ENCODE assay signal across 21 cellular contexts in the genomic region with DNA sequence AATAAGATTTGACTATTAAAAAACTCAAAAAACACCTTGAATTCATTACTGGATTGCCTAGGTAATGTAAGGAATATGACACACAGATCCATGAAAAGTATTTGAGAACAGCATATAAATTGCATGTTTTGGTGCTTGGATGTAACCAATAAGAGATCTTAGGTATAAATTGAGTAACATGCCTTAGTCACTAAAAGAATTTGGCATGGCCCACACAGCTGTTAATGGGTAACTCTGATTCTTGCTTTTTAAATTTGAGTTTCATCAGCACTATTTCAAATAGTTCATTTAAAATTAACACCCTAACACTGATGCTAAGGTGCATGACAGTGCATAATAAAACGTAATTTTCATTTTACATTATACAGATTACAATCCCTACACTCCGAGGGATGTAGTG.
DNase-seq lines count a peak whose midpoint lies in the region; ATAC-seq, FAIRE-seq and TF ChIP-seq lines count a peak whose summit lies in the region.
"Had no signal": no experiment of that assay in that cellular context is flagged by ENCODE, and none has a peak within 500 bp of the region (broad histone marks: within the 10 kb centered on the region; RNA-seq: fewer than 3 reads in every experiment).

No MANE protein-coding gene starts in this region.

- H2AK5ac ChIP-seq in mesenchymal stem cell (ENCODE audit: low read length, severe bottlenecking): no peak overlapping the region

- no peak overlapping the region for H4K8ac ChIP-seq in mesenchymal stem cell (ENCODE audit: low read length)

- H3K23ac ChIP-seq in mesenchymal stem cell (ENCODE audit: low read length in 2 of 2): no peak overlapping the region

- H3K36me3 Mint-ChIP-seq in astrocyte (ENCODE audit: low read depth, unreplicated experiment): no peaks in the 10 kb centered on the region
- H3K36me3 Mint-ChIP-seq: CD4-positive, alpha-beta memory T cell had no signal

- H3K4me1 ChIP-seq in liver (ENCODE audit: control insufficient read depth in 4 of 4, insufficient read depth in 4 of 4, low read length in 3 of 4): peaks cover 0 to 9% (median 4%) of the 10 kb centered on the region in 4 donors
- H3K4me1 ChIP-seq in HepG2 (ENCODE audit: insufficient read depth, low read length): no peaks in the 10 kb centered on the region
- H3K4me1 ChIP-seq in astrocyte (ENCODE audit: insufficient read depth, low read length): no peaks in the 10 kb centered on the region
- peaks cover 0 to 11% (median 4%) of the 10 kb centered on the region in 4 donors for H3K4me1 ChIP-seq in right lobe of liver
- H3K4me1 ChIP-seq in mesenchymal stem cell (ENCODE audit: control insufficient read depth, insufficient read depth, low read depth, low read length): no peaks in the 10 kb centered on the region
- H3K4me1 ChIP-seq: A549 had no signal

- ATAC-seq in HepG2: no peak
- ATAC-seq in right lobe of liver: peak; percentile 76 to 89 (median 84)
- ATAC-seq in HG02642 (IDR thresholded peaks at IDR 0.05; ENCODE audit: poor library complexity, unreplicated experiment): no peak
- ATAC-seq: A549, HCT116 had no signal

- BruUV-seq in HepG2 (replicated peaks; lab: Mats Ljungman, UMichigan): no TSS peak

- H3K9me3 Mint-ChIP-seq in astrocyte (ENCODE audit: unreplicated experiment): no peaks in the 10 kb centered on the region
- H3K9me3 Mint-ChIP-seq: H9 had no signal

- H3K4me2 ChIP-seq in HepG2 (ENCODE audit: low read depth, low read length) (no peak overlapping the region), astrocyte (ENCODE audit: low read length) (no peak overlapping the region), mesenchymal stem cell (ENCODE audit: low read length, poor library complexity, severe bottlenecking) (no peak overlapping the region)
- H3K4me2 ChIP-seq: A549 had no signal

- no peak overlapping the region for H3K9ac ChIP-seq in liver (ENCODE audit: low read depth in 1 of 2, low read length in 2 of 2)
- no peak overlapping the region for H3K9ac ChIP-seq in HepG2 (ENCODE audit: insufficient read depth, low read depth, low read length)
- H3K9ac ChIP-seq in astrocyte (ENCODE audit: low read length): no peak overlapping the region
- H3K9ac ChIP-seq in mesenchymal stem cell (ENCODE audit: low read length): no peak overlapping the region
- H3K9ac ChIP-seq: GM23248 had no signal

- intact Hi-C loops in HepG2 (cut with micrococcal nuclease; ENCODE audit: unreplicated experiment): no loop called here
- intact Hi-C loops in right lobe of liver (cut with DNase I): no loop called here

- H3K27ac Mint-ChIP-seq in astrocyte (ENCODE audit: unreplicated experiment): no peak overlapping the region
- H3K27ac Mint-ChIP-seq: CD4-positive, alpha-beta memory T cell had no signal

- H3K4me3 ChIP-seq in liver (ENCODE audit: low read depth in 1 of 3, low read length in 3 of 3) (no peak overlapping the region), HepG2 (replicated peaks in 1 of 3; ENCODE audit: insufficient read depth in 1 of 3, low read depth in 2 of 3, low read length in 3 of 3) (no peak overlapping the region), astrocyte (ENCODE audit: insufficient read depth, low read depth, low read length) (no peak overlapping the region), right lobe of liver (no peak overlapping the region), MG63 (no peak overlapping the region), mesenchymal stem cell (ENCODE audit: insufficient read depth in 1 of 2, low read depth in 1 of 2, low read length in 2 of 2) (no peak overlapping the region)
- H3K4me3 ChIP-seq: A549, GM23248 had no signal

- no peaks in the 10 kb centered on the region for H4K20me1 ChIP-seq in HepG2 (ENCODE audit: insufficient read depth, low read length)
- H4K20me1 ChIP-seq in astrocyte (ENCODE audit: insufficient read depth, low read length): no peaks in the 10 kb centered on the region

- H2BK12ac ChIP-seq in mesenchymal stem cell (ENCODE audit: low read length in 2 of 2): no peak overlapping the region

- H3K9me3 ChIP-seq in liver (ENCODE audit: control insufficient read depth in 4 of 4, low read length in 3 of 4) (no peaks in the 10 kb centered on the region), HepG2 (ENCODE audit: low read length) (no peaks in the 10 kb centered on the region), astrocyte (ENCODE audit: insufficient read depth, low read depth, low read length) (no peaks in the 10 kb centered on the region), right lobe of liver (no peaks in the 10 kb centered on the region), MG63 (no peaks in the 10 kb centered on the region), mesenchymal stem cell (ENCODE audit: control insufficient read depth, low read length) (no peaks in the 10 kb centered on the region)
- H3K9me3 ChIP-seq: A549 had no signal

- H2BK120ac ChIP-seq in mesenchymal stem cell (ENCODE audit: low read depth, low read length): no peak overlapping the region

- no peaks in the 10 kb centered on the region for H3K79me1 ChIP-seq in mesenchymal stem cell (replicated peaks; ENCODE audit: low read length, poor library complexity, severe bottlenecking)

- H3K4me3 Mint-ChIP-seq in astrocyte (ENCODE audit: unreplicated experiment): no peak overlapping the region
- H3K4me3 Mint-ChIP-seq: CD4-positive, alpha-beta memory T cell had no signal

- in situ Hi-C loops in HepG2 (cut with HindIII; ENCODE audit: extremely low pct_ligation_motif_present, low pct_unique_long_range_greater_than_20kb): no loop called here

- H3K14ac ChIP-seq in mesenchymal stem cell (ENCODE audit: low read length in 2 of 2): no peak overlapping the region

- H3K79me2 ChIP-seq in HepG2 (ENCODE audit: insufficient read depth, low read length) (no peaks in the 10 kb centered on the region), astrocyte (ENCODE audit: insufficient read depth, low read length) (no peaks in the 10 kb centered on the region)

- H3K36me3 ChIP-seq in liver (ENCODE audit: control insufficient read depth in 4 of 4, insufficient read depth in 3 of 4, low read depth in 1 of 4, low read length in 3 of 4) (no peaks in the 10 kb centered on the region), HepG2 (replicated peaks in 1 of 2; ENCODE audit: control insufficient read depth in 1 of 2, insufficient read depth in 2 of 2, low read length in 2 of 2) (no peaks in the 10 kb centered on the region), astrocyte (ENCODE audit: insufficient read depth, low read length) (no peaks in the 10 kb centered on the region), right lobe of liver (no peaks in the 10 kb centered on the region), MG63 (no peaks in the 10 kb centered on the region), mesenchymal stem cell (ENCODE audit: control insufficient read depth in 1 of 2, insufficient read depth in 2 of 2, low read depth in 1 of 2, low read length in 2 of 2) (no peaks in the 10 kb centered on the region)

- no peak overlapping the region for H2AFZ ChIP-seq in HepG2 (ENCODE audit: low read length)
- H2AFZ ChIP-seq in astrocyte (ENCODE audit: low read depth, low read length): no peak overlapping the region
- H2AFZ ChIP-seq in mesenchymal stem cell (ENCODE audit: low read depth, low read length): no peak overlapping the region
- H2AFZ ChIP-seq: GM23248 had no signal

- TF ChIP-seq EP300 in HepG2 (IDR thresholded peaks at IDR 0.05; ENCODE audit: low read depth in 2 of 2, low read length in 2 of 2): no peak
- no peak for TF ChIP-seq EP300 in HepG2 (CRISPR knock-in tag; IDR thresholded peaks at IDR 0.05; ENCODE audit: borderline replicate concordance)

- FAIRE-seq in HepG2 (lab: Jason Lieb, UNC) (no peak), astrocyte (lab: Jason Lieb, UNC) (peak; percentile 77)
- FAIRE-seq: A549, G401.6, GM12892, GM19239 had no signal

- WGBS in liver: 55% methylated on average over 2 of the region's 2 CpGs
- 0% methylated on average over 2 of the region's 2 CpGs for WGBS in HepG2 (ENCODE audit: low lambda C conversion rate)
- 42% methylated on average over 2 of the region's 2 CpGs for WGBS in right lobe of liver (ENCODE audit: insufficient coverage, low coverage, low lambda C conversion rate, missing lambda C conversion rate)
- no CpG with 5 or more reads among the region's 2 CpGs for WGBS in mesenchymal stem cell

- H3K27ac ChIP-seq in liver (ENCODE audit: low read depth in 1 of 2, low read length in 2 of 2): no peak overlapping the region
- H3K27ac ChIP-seq in HepG2 (ENCODE audit: extremely low read length, insufficient read depth, low read length): no peak overlapping the region
- no peak overlapping the region for H3K27ac ChIP-seq in astrocyte (ENCODE audit: low read depth, low read length)
- no peak overlapping the region for H3K27ac ChIP-seq in right lobe of liver
- H3K27ac ChIP-seq in mesenchymal stem cell (ENCODE audit: low read length, poor library complexity, severe bottlenecking): no peak overlapping the region
- H3K27ac ChIP-seq: A549, GM23248 had no signal

- peaks cover 3% of the 10 kb centered on the region for H3K27me3 Mint-ChIP-seq in astrocyte (ENCODE audit: low read depth, unreplicated experiment)
- H3K27me3 Mint-ChIP-seq: CD4-positive, alpha-beta memory T cell had no signal

- no peak overlapping the region for H2BK15ac ChIP-seq in mesenchymal stem cell (ENCODE audit: low read depth, poor library complexity, severe bottlenecking)

- no peaks in the 10 kb centered on the region for H3K4me1 Mint-ChIP-seq in astrocyte (ENCODE audit: low read depth, unreplicated experiment)
- H3K4me1 Mint-ChIP-seq: CD4-positive, alpha-beta memory T cell had no signal

- DNase-seq in HepG2 (ENCODE audit: low spot score) (no peak), astrocyte (ENCODE audit: low read depth) (no peak), right lobe of liver (no peak), MG63 (no peak), mesenchymal stem cell (no peak)
- DNase-seq: 8988T; ACHN; C1 segment of cervical spinal cord; CD4-positive, alpha-beta memory T cell; COR-L47; DMS153; DND-41; GM23248; H9 had no signal

- TF ChIP-seq POLR2A in HepG2 (IDR thresholded peaks at IDR 0.05; ENCODE audit: insufficient read depth in 1 of 2, low read depth in 2 of 2, low read length in 2 of 2) (no peak), right lobe of liver (IDR thresholded peaks at IDR 0.05) (no peak)

- H3K27me3 ChIP-seq in liver (ENCODE audit: control insufficient read depth in 4 of 4, insufficient read depth in 4 of 4, low read length in 3 of 4): peaks cover 0 to 3% (median 0%) of the 10 kb centered on the region in 4 donors
- no peaks in the 10 kb centered on the region for H3K27me3 ChIP-seq in HepG2 (ENCODE audit: control insufficient read depth in 1 of 2, insufficient read depth in 2 of 2, low read length in 2 of 2)
- no peaks in the 10 kb centered on the region for H3K27me3 ChIP-seq in astrocyte (ENCODE audit: insufficient read depth, low read length)
- no peaks in the 10 kb centered on the region for H3K27me3 ChIP-seq in right lobe of liver
- peaks cover 30% of the 10 kb centered on the region for H3K27me3 ChIP-seq in MG63
- H3K27me3 ChIP-seq in mesenchymal stem cell (ENCODE audit: control insufficient read depth in 1 of 2, insufficient read depth in 1 of 2, low read length in 2 of 2): no peaks in the 10 kb centered on the region

- no peak overlapping the region for H3K18ac ChIP-seq in mesenchymal stem cell (ENCODE audit: low read depth in 1 of 2, low read length in 2 of 2)

- no peak overlapping the region for H4K91ac ChIP-seq in mesenchymal stem cell (ENCODE audit: low read length)

- no peak overlapping the region for H3K4ac ChIP-seq in mesenchymal stem cell (ENCODE audit: low read depth in 1 of 2, low read length in 2 of 2)

- TF ChIP-seq RAD21 in liver (IDR thresholded peaks at IDR 0.05) (peak in 1 of 2 donors; percentile 26), HepG2 (CRISPR knock-in tag; IDR thresholded peaks at IDR 0.05) (no peak)

- CTCF ChIA-PET in HepG2 (lab: Yijun Ruan, JAX; ENCODE audit: low intra/inter-chr PET ratio, low total read pairs): no interaction called here

- TF ChIP-seq CTCF in liver (IDR thresholded peaks at IDR 0.05; ENCODE audit: low read depth, low read length, missing input control) (no peak), HepG2 (CRISPR knock-in tag; IDR thresholded peaks at IDR 0.05) (no peak), astrocyte (IDR thresholded peaks at IDR 0.05; ENCODE audit: insufficient read depth, low read depth, low read length) (no peak), right lobe of liver (IDR thresholded peaks at IDR 0.05) (no peak)

- H2BK5ac ChIP-seq in mesenchymal stem cell (ENCODE audit: low read depth, low read length, poor library complexity, severe bottlenecking): no peak overlapping the region

- POLR2A ChIA-PET in HepG2 (lab: Yijun Ruan, JAX): no interaction called here

Comparison
In these comparisons a context has a peak if more than half of its experiments do, and no peak if none do; other contexts are left out.
1. ATAC-seq: peak in right lobe of liver (4 of 4); none in HepG2 (single experiment) and HG02642 (single experiment).